8 cellular contexts compared by ENCODE assay signal in the genomic region with DNA sequence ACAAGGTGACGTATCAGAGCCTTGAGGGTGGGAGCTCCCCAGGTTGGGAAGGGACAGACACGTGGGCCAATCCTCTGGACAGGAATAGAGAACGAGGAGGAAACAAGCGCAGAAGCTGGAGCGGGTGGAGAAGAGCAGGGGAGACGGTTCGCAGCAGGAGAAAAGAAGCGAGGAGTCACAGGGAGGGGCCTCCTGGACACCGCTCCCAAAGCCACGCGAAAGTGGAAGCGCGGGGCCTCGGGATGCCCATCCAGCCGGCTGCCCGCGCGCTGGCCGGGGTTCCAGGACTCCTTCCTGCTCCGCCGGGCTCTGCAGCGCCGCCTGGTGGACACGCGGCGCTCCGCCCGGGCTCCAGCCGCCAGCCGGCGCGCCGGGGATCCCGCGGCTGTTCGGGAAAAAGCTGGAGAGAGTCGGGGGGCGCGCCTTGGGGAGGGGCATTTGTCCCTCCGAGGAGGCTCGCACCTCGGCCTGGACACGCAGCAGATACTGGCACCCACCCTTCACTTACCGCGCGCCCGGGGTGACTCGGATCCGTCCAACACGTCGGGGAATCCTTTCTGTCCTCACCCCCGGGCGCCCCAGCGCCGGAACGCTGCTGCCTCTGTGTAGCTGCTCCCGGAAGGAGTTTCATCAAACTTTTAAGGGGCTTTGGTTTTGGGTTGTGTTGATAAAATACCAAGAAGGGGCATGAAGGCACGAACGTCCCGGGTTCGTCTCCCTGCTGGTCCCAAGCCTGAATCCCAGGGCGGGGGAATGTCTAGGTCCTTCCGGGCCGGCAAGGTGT. TPM values are rescaled to one million over a fixed set of nuclear protein-coding genes. Genes with fewer than 3 reads are reported as not detected.
A peak's percentile ranks its signal among the peaks of the same experiment; 100 is the strongest.
DNase-seq lines count a peak whose midpoint lies in the region; ATAC-seq and TF ChIP-seq lines count a peak whose summit lies in the region.

No MANE protein-coding gene starts in this region.

- no peak overlapping the region for H3K4me3 Mint-ChIP-seq in activated T-helper 2 cell treated with anti-CD3 and anti-CD28 coated beads, Interferon-gamma antibody, Interleukin-2, Interleukin-4, amounts not matched to agents 10 μg/mL and 5 μg/mL and 100 μg/mL, durations not matched to agents 14 hours and 24 hours and 36 hours (ENCODE audit: low read depth)

- intact Hi-C loops in activated T-helper 2 cell treated with anti-CD3 and anti-CD28 coated beads, Interferon-gamma antibody, Interleukin-2, Interleukin-4, amounts not matched to agents 10 μg/mL and 5 μg/mL and 100 μg/mL, durations not matched to agents 14 hours and 24 hours and 36 hours (cut with micrococcal nuclease), result no loop called here

- H3K4me1 Mint-ChIP-seq in activated T-helper 2 cell treated with anti-CD3 and anti-CD28 coated beads, Interferon-gamma antibody, Interleukin-2, Interleukin-4, amounts not matched to agents 10 μg/mL and 5 μg/mL and 100 μg/mL, durations not matched to agents 14 hours and 24 hours and 36 hours (ENCODE audit: low read depth), result peaks cover 7% of the 10 kb centered on the region

- peak; percentile 60 for DNase-seq in EH (ENCODE audit: low read depth)
- DNase-seq in epidermal melanocyte (ENCODE audit: insufficient read length, low spot score), result peak; percentile 62
- DNase-seq in mucosa of gallbladder (ENCODE audit: low spot score), result peak; percentile 32
- DNase-seq in activated T-helper 2 cell treated with anti-CD3 and anti-CD28 coated beads, Interferon-gamma antibody, Interleukin-2, Interleukin-4, amounts not matched to agents 10 μg/mL and 5 μg/mL and 100 μg/mL, durations not matched to agents 14 hours and 24 hours and 36 hours (ENCODE audit: low spot score), result no peak
- no peak for DNase-seq in pons (ENCODE audit: low spot score)
- DNase-seq in cerebellum (ENCODE audit: low spot score), result no peak

- peaks cover 54% of the 10 kb centered on the region for H3K27me3 Mint-ChIP-seq in activated T-helper 2 cell treated with anti-CD3 and anti-CD28 coated beads, Interferon-gamma antibody, Interleukin-2, Interleukin-4, amounts not matched to agents 10 μg/mL and 5 μg/mL and 100 μg/mL, durations not matched to agents 14 hours and 24 hours and 36 hours (ENCODE audit: low read depth)

- TF ChIP-seq CTCF in LNCAP (IDR thresholded peaks at IDR 0.05), result peak; percentile 97

- no peak for ATAC-seq in GM19023 (IDR thresholded peaks at IDR 0.05; ENCODE audit: unreplicated experiment)

- H3K9me3 Mint-ChIP-seq in activated T-helper 2 cell treated with anti-CD3 and anti-CD28 coated beads, Interferon-gamma antibody, Interleukin-2, Interleukin-4, amounts not matched to agents 10 μg/mL and 5 μg/mL and 100 μg/mL, durations not matched to agents 14 hours and 24 hours and 36 hours, result no peaks in the 10 kb centered on the region

- no peaks in the 10 kb centered on the region for H3K36me3 Mint-ChIP-seq in activated T-helper 2 cell treated with anti-CD3 and anti-CD28 coated beads, Interferon-gamma antibody, Interleukin-2, Interleukin-4, amounts not matched to agents 10 μg/mL and 5 μg/mL and 100 μg/mL, durations not matched to agents 14 hours and 24 hours and 36 hours (ENCODE audit: low read depth)

- H3K27ac Mint-ChIP-seq in activated T-helper 2 cell treated with anti-CD3 and anti-CD28 coated beads, Interferon-gamma antibody, Interleukin-2, Interleukin-4, amounts not matched to agents 10 μg/mL and 5 μg/mL and 100 μg/mL, durations not matched to agents 14 hours and 24 hours and 36 hours, result no peak overlapping the region

RNA-seq across cellular contexts. Expression of gene ZNF503, which starts 6.2 kb away (rescaled TPM):
- total RNA-seq in mucosa of gallbladder (15.9 TPM), cerebellum (1.2 TPM)
- 0.30 and 0.34 TPM in 2 replicates for total RNA-seq in activated T-helper 2 cell treated with anti-CD3 and anti-CD28 coated beads, Interferon-gamma antibody, Interleukin-2, Interleukin-4, amounts not matched to agents 10 μg/mL and 5 μg/mL and 100 μg/mL, durations not matched to agents 14 hours and 24 hours and 36 hours

RNA-seq across cellular contexts. Expression of gene LRMDA, which starts 36.1 kb away (rescaled TPM):
- total RNA-seq in mucosa of gallbladder (17.1 TPM), cerebellum (0.91 TPM)
- not detected in 2 replicates for total RNA-seq in activated T-helper 2 cell treated with anti-CD3 and anti-CD28 coated beads, Interferon-gamma antibody, Interleukin-2, Interleukin-4, amounts not matched to agents 10 μg/mL and 5 μg/mL and 100 μg/mL, durations not matched to agents 14 hours and 24 hours and 36 hours

Comparison
In these comparisons a context has a peak if more than half of its experiments do, and no peak if none do; other contexts are left out.
1. DNase-seq: peak in EH (single experiment), epidermal melanocyte (single experiment) and mucosa of gallbladder (single experiment); none in activated T-helper 2 cell treated with anti-CD3 and anti-CD28 coated beads, Interferon-gamma antibody, Interleukin-2, Interleukin-4, amounts not matched to agents 10 μg/mL and 5 μg/mL and 100 μg/mL, durations not matched to agents 14 hours and 24 hours and 36 hours (single experiment), pons (single experiment) and cerebellum (single experiment).